Comparison of ENCODE assay signal across 26 cellular contexts in genomic region chr20:32619586-32619985, GRCh38. TPM values are rescaled to one million over a fixed set of nuclear protein-coding genes. Genes with fewer than 3 reads are reported as not detected.
"Had no signal": no experiment of that assay in that cellular context is flagged by ENCODE, and none has a peak within 500 bp of the region (broad histone marks: within the 10 kb centered on the region; RNA-seq: fewer than 3 reads in every experiment).

No MANE protein-coding gene starts in this region.

- H3K27ac ChIP-seq: hepatocyte, left ventricle myocardium inferior, neural progenitor cell, pancreas, prostate gland, sigmoid colon, spleen, suprapubic skin, thoracic aorta, tibial artery, upper lobe of right lung, uterus had no signal

- H3K9me3 ChIP-seq: left ventricle myocardium inferior, pancreas, prostate gland, sigmoid colon, spleen, suprapubic skin, thoracic aorta, tibial artery, upper lobe of right lung, uterus had no signal

- FAIRE-seq: pancreas, small intestine had no signal

- H3K79me2 ChIP-seq: hepatocyte had no signal

- H3K9ac ChIP-seq: neural progenitor cell had no signal

- H3K4me1 ChIP-seq: left ventricle myocardium inferior, neural progenitor cell, pancreas, prostate gland, sigmoid colon, spleen, suprapubic skin, tibial artery, upper lobe of right lung, uterus had no signal

- H3K36me3 ChIP-seq: left ventricle myocardium inferior, neural progenitor cell, pancreas, prostate gland, sigmoid colon, spleen, suprapubic skin, thoracic aorta, tibial artery, upper lobe of right lung, uterus had no signal

- H3K27me3 ChIP-seq: hepatocyte, neural progenitor cell, pancreas, spleen, uterus had no signal

- H3K4me3 ChIP-seq: hepatocyte, left ventricle myocardium inferior, lung, neural progenitor cell, pancreas, prostate gland, sigmoid colon, spleen, suprapubic skin, thoracic aorta, tibial artery, upper lobe of right lung, uterus had no signal

- DNase-seq: islet precursor cell; left ventricle myocardium inferior; mesendoderm; naive B cell; natural killer cell; nephron progenitor cell; pancreas; retina; sigmoid colon; small intestine; spleen; stimulated activated CD4-positive, alpha-beta T cell treated with anti-CD3 and anti-CD28 coated beads, Interleukin-4, amount 100 ng/mL, for 24 hours; stimulated activated naive CD4-positive, alpha-beta T cell; tibial artery; trophoblast cell; upper lobe of right lung; uterus had no signal

- ATAC-seq: natural killer cell; pancreas; right cardiac atrium; stimulated activated effector memory CD8-positive, alpha-beta T cell treated with anti-CD3 and anti-CD28 coated beads, Interleukin-12 subunit alpha, Interleukin-12 subunit beta, amount 100 ng/mL, for 72 hours; upper lobe of right lung had no signal

- H3K4me2 ChIP-seq: hepatocyte, neural progenitor cell had no signal

- H2AFZ ChIP-seq: hepatocyte, neural progenitor cell had no signal

RNA-seq across cellular contexts. Expression of gene C20orf203, which starts 54.2 kb away (rescaled TPM):
- total RNA-seq: hepatocyte, kidney epithelial cell, left ventricle myocardium inferior had no signal
- polyA plus RNA-seq: hepatocyte, right cardiac atrium had no signal
